In the genomic region with DNA sequence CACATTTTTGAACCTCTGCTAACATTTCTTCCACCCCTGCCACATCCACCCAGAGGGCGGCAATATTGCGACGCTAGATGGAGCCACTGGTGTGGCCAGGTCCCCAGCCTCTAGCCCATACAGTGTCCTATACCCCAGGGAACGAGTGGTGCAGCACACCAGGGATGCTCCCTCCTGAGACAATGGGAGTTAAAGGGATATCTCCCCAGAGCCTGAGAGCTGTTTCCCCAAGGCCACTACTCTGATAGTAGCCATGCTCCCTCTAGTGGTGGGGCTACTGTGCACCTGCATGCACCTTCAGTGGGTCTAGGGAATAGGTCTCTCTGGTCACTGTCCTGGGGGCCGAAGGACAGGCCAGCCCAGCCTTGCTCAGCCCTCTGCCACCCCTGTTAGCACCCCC, we compare ENCODE assay signal across 10 cellular contexts.
DNase-seq lines count a peak whose midpoint lies in the region; ATAC-seq and TF ChIP-seq lines count a peak whose summit lies in the region.
"Had no signal": no experiment of that assay in that cellular context is flagged by ENCODE, and none has a peak within 500 bp of the region (broad histone marks: within the 10 kb centered on the region; RNA-seq: fewer than 3 reads in every experiment).

No MANE protein-coding gene starts in this region.

- no peak for TF ChIP-seq POLR2A in stomach (IDR thresholded peaks at IDR 0.05)

- H3K4me3 ChIP-seq in stomach, result no peak overlapping the region
- H3K4me3 ChIP-seq: lung had no signal

- no peaks in the 10 kb centered on the region for H3K4me1 ChIP-seq in stomach

- H3K36me3 ChIP-seq in stomach, result no peaks in the 10 kb centered on the region

- intact Hi-C loops in stomach (cut with DNase I; ENCODE audit: low total_unique reads), result no loop called here

- DNase-seq in NCI-H510A (lab: John Stamatoyannopoulos, UW), result peak; percentile 2
- no peak for DNase-seq in NCI-H510A treated with DMSO at 0.1 percent for 48 hours (lab: John Stamatoyannopoulos, UW)
- peak; percentile 24 for DNase-seq in NCI-H2081 treated with DMSO at 0.1 percent for 48 hours (lab: John Stamatoyannopoulos, UW)
- DNase-seq in endothelial cell (ENCODE audit: low spot score), result peak; percentile 62
- DNase-seq in stomach, result peak; percentile 45
- no peak for DNase-seq in midbrain (lab: John Stamatoyannopoulos, UW)
- DNase-seq: activated B cell treated with CpG ODN at 0.5 μM for 24 hours had no signal

- 46 to 57% (median 54%) methylated on average over 5 of the region's 5 CpGs for WGBS in stomach, 5 donors

- peak; percentile 73 for ATAC-seq in GM21390 (IDR thresholded peaks at IDR 0.05; ENCODE audit: unreplicated experiment)
- ATAC-seq in HG03521 (IDR thresholded peaks at IDR 0.05; ENCODE audit: unreplicated experiment), result no peak

- H3K36me3 Mint-ChIP-seq in endothelial cell (ENCODE audit: low read depth, unreplicated experiment), result no peaks in the 10 kb centered on the region

- H3K9me3 ChIP-seq in stomach, result no peaks in the 10 kb centered on the region

- TF ChIP-seq EP300 in stomach (IDR thresholded peaks at IDR 0.05), result no peak

- no peak overlapping the region for H3K27ac ChIP-seq in stomach

- no peak overlapping the region for H3K4me3 Mint-ChIP-seq in endothelial cell (ENCODE audit: unreplicated experiment)
- H3K4me3 Mint-ChIP-seq: activated B cell treated with CpG ODN at 0.5 μM for 24 hours had no signal

- H3K4me1 Mint-ChIP-seq in endothelial cell (ENCODE audit: unreplicated experiment), result no peaks in the 10 kb centered on the region

- TF ChIP-seq CTCF in endothelial cell (IDR thresholded peaks at IDR 0.05; ENCODE audit: unreplicated experiment) (peak; percentile 64), stomach (IDR thresholded peaks at IDR 0.05) (peak in 5 of 7 experiments; percentile 17 to 35 (median 31))

- H3K27ac Mint-ChIP-seq in endothelial cell (ENCODE audit: unreplicated experiment), result no peak overlapping the region
- H3K27ac Mint-ChIP-seq: activated B cell treated with CpG ODN at 0.5 μM for 24 hours had no signal

- H3K27me3 Mint-ChIP-seq in endothelial cell (ENCODE audit: unreplicated experiment), result no peaks in the 10 kb centered on the region
- H3K27me3 Mint-ChIP-seq: activated B cell treated with CpG ODN at 0.5 μM for 24 hours had no signal

- H3K27me3 ChIP-seq in stomach, result no peaks in the 10 kb centered on the region

- H3K9me3 Mint-ChIP-seq in endothelial cell (ENCODE audit: unreplicated experiment), result no peaks in the 10 kb centered on the region

Comparison
In these comparisons a context has a peak if more than half of its experiments do, and no peak if none do; other contexts are left out.
1. DNase-seq: peak in NCI-H510A (single experiment), NCI-H2081 treated with DMSO at 0.1 percent for 48 hours (single experiment), endothelial cell (single experiment) and stomach (single experiment); none in NCI-H510A treated with DMSO at 0.1 percent for 48 hours (single experiment) and midbrain (single experiment).